8 cellular contexts compared by ENCODE assay signal in the genomic region with DNA sequence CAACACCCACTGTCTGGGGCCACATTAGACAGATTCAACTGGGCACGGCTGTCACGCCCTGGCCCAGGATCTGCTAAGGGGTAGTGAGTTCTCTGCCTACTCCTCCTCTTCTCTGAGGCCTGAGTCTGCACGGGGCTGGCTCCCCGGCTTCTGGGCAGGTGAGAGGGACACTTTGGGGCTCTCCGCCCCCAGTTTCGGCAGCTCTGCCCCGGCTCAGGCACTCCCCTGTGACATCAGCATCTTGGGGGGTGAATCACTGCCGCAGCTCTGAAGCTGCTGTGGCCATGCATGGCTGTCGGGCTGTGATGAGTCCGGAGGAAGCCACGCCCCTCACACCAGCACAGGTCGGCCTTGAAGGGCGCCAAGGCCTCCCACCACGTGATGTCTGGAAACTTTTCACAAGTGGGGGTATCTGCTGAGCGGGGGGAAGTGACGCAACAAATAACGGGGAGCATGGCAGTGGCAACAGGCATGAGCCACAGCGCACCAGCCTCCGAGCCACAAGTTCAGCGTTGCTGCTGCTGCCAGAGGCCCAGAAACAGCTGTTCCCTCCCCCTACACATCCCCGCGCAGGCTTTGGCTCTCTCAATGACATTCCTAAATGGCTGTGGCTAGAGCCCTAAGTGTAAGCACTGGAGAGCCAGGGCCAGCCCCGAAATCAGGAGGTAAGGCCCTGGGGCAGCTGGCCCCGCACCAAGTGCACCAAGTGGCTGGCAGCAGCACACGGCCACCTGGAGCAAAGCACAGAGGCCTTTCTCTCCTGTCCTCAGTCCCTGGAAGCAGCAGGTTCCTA. TPM values are rescaled to one million over a fixed set of nuclear protein-coding genes. Genes with fewer than 3 reads are reported as not detected.
DNase-seq lines count a peak whose midpoint lies in the region; ATAC-seq, FAIRE-seq and TF ChIP-seq lines count a peak whose summit lies in the region.

No MANE protein-coding gene starts in this region.

- peaks cover 15% of the 10 kb centered on the region for H3K36me3 Mint-ChIP-seq in osteocyte (ENCODE audit: unreplicated experiment)

- peak overlapping the region; percentile 81 for H3K27ac ChIP-seq in temporal lobe (ENCODE audit: low read depth, low read length)

- peak overlapping the region; percentile 97 for H3K27ac Mint-ChIP-seq in osteocyte (ENCODE audit: unreplicated experiment)

- in situ Hi-C loops in Caki2 (cut with HindIII; ENCODE audit: low pct_unique_long_range_greater_than_20kb, low sequenced_read_pairs): no loop called here

- FAIRE-seq in RCC 7860 (lab: Jason Lieb, UNC): no peak

- peak overlapping the region; percentile 24 for H3K4me3 Mint-ChIP-seq in osteocyte (ENCODE audit: unreplicated experiment)

- peaks cover 63% of the 10 kb centered on the region for H3K4me1 Mint-ChIP-seq in osteocyte (ENCODE audit: unreplicated experiment)

- H3K9me3 Mint-ChIP-seq in osteocyte (ENCODE audit: unreplicated experiment): no peaks in the 10 kb centered on the region

- no peak for TF ChIP-seq CTCF in fibroblast of villous mesenchyme (IDR thresholded peaks at IDR 0.05; ENCODE audit: insufficient read depth, low read depth, low read length)
- TF ChIP-seq CTCF in osteocyte (IDR thresholded peaks at IDR 0.05): no peak

- H3K4me3 ChIP-seq in fibroblast of villous mesenchyme (ENCODE audit: low read depth, low read length): peak overlapping the region; percentile 37

- DNase-seq in Caki2 (ENCODE audit: low read depth) (peak; percentile 91), GOT3 (lab: John Stamatoyannopoulos, UW) (peak; percentile 50), RCC 7860 (ENCODE audit: low spot score) (peak; percentile 95), fibroblast of villous mesenchyme (ENCODE audit: low read depth) (peak; percentile 98), osteocyte (ENCODE audit: extremely low spot score, unreplicated experiment) (peak; percentile 86)
- peak; percentile 86 for DNase-seq in activated gamma-delta T cell treated with anti-CD3 and anti-CD28 coated beads, Interleukin-2, amount 50 U/mL, for 16 hours (ENCODE audit: low read depth)

- ATAC-seq in GM21360 (IDR thresholded peaks at IDR 0.05; ENCODE audit: unreplicated experiment): no peak

- no peaks in the 10 kb centered on the region for H3K27me3 Mint-ChIP-seq in osteocyte (ENCODE audit: unreplicated experiment)

RNA-seq across cellular contexts. Expression of gene ZBTB17, which starts 26.3 kb away (rescaled TPM):
- 20.5 and 26.5 TPM in 2 replicates for total RNA-seq in Caki2 (2014; rRNA removed; shearing (Covaris generic); ENCODE audit: low replicate concordance)
- 22.5 and 31.5 TPM in 2 replicates for total RNA-seq in fibroblast of villous mesenchyme
- 34.7 and 37.2 TPM in 2 replicates for total RNA-seq in osteocyte
- total RNA-seq in temporal lobe: 26.3 TPM

RNA-seq across cellular contexts. Expression of gene SRARP, which starts 54.4 kb away (rescaled TPM):
- total RNA-seq in Caki2 (2014; rRNA removed; shearing (Covaris generic); ENCODE audit: low replicate concordance): not detected in 2 replicates
- total RNA-seq in fibroblast of villous mesenchyme: not detected in 2 replicates
- total RNA-seq in osteocyte: not detected in 2 replicates
- total RNA-seq in temporal lobe: 1.5 TPM
